ENCODE assay signal across 8 cellular contexts in genomic region chr6:35673299-35673666, GRCh38. TPM values are rescaled to one million over a fixed set of nuclear protein-coding genes. Genes with fewer than 3 reads are reported as not detected.
DNase-seq lines count a peak whose midpoint lies in the region; ATAC-seq and TF ChIP-seq lines count a peak whose summit lies in the region.
"Not testable (repeated sequence)": the region's sequence is repeated elsewhere in the genome, so short reads cannot be mapped to it uniquely, and the experiment has no call there.

No MANE protein-coding gene starts in this region.

- DNase-seq in CD8-positive, alpha-beta T cell; T-cell; activated T-cell treated with anti-CD3 and anti-CD28 coated beads, Interleukin-2, amount 50 U/mL, for 24 hours; activated naive CD8-positive, alpha-beta T cell treated with anti-CD3 and anti-CD28 coated beads for 36 hours; central memory CD8-positive, alpha-beta T cell (ENCODE audit: low spot score in 2 of 2); naive thymus-derived CD4-positive, alpha-beta T cell: not testable (repeated sequence)

- H3K9me3 ChIP-seq in CD8-positive, alpha-beta T cell (ENCODE audit: low read length); naive thymus-derived CD4-positive, alpha-beta T cell (ENCODE audit: control insufficient read depth in 2 of 3, low read length in 3 of 3): not testable (repeated sequence)

- TF ChIP-seq CTCF in CD8-positive, alpha-beta T cell (IDR thresholded peaks at IDR 0.05) = not testable (repeated sequence)

- not testable (repeated sequence) for H2AFZ ChIP-seq in ACC112 (ENCODE audit: low read length, unreplicated experiment)

- H3K4me3 ChIP-seq in ACC112 (ENCODE audit: low read depth, low read length); CD8-positive, alpha-beta T cell (ENCODE audit: low read depth, low read length); naive thymus-derived CD4-positive, alpha-beta T cell (ENCODE audit: low read length): not testable (repeated sequence)

- peaks cover 99% of the 10 kb centered on the region for H3K79me2 ChIP-seq in ACC112 (ENCODE audit: control insufficient read depth, insufficient read depth, low read length, unreplicated experiment)

- not testable (repeated sequence) for H3K9me3 Mint-ChIP-seq in CD8-positive, alpha-beta T cell; T-cell; activated T-cell treated with anti-CD3 and anti-CD28 coated beads, Interleukin-2, amount 50 U/mL, for 24 hours; activated naive CD8-positive, alpha-beta T cell treated with anti-CD3 and anti-CD28 coated beads for 36 hours; central memory CD8-positive, alpha-beta T cell; naive thymus-derived CD4-positive, alpha-beta T cell; stimulated activated memory B cell treated with anti-CD40 and anti-IgM and Interleukin-4, amounts not matched to agents 10 μg/mL and 1 μg/mL and 100 μg/mL, for 72 hours

- peaks cover 19% of the 10 kb centered on the region for H3K36me3 Mint-ChIP-seq in CD8-positive, alpha-beta T cell
- H3K36me3 Mint-ChIP-seq in T-cell; central memory CD8-positive, alpha-beta T cell (ENCODE audit: insufficient read depth); stimulated activated memory B cell treated with anti-CD40 and anti-IgM and Interleukin-4, amounts not matched to agents 10 μg/mL and 1 μg/mL and 100 μg/mL, for 72 hours: not testable (repeated sequence)
- H3K36me3 Mint-ChIP-seq in activated T-cell treated with anti-CD3 and anti-CD28 coated beads, Interleukin-2, amount 50 U/mL, for 24 hours (ENCODE audit: low read depth) = peaks cover 40% of the 10 kb centered on the region
- H3K36me3 Mint-ChIP-seq in activated naive CD8-positive, alpha-beta T cell treated with anti-CD3 and anti-CD28 coated beads for 36 hours = peaks cover 19% of the 10 kb centered on the region
- H3K36me3 Mint-ChIP-seq in naive thymus-derived CD4-positive, alpha-beta T cell = peaks cover 0 to 12% (median 8%) of the 10 kb centered on the region in 5 donors

- H3K27ac Mint-ChIP-seq in CD8-positive, alpha-beta T cell = peak overlapping the region; percentile 89
- H3K27ac Mint-ChIP-seq in T-cell = peak overlapping the region; percentile 83 to 93
- H3K27ac Mint-ChIP-seq in activated T-cell treated with anti-CD3 and anti-CD28 coated beads, Interleukin-2, amount 50 U/mL, for 24 hours = peak overlapping the region; percentile 60
- peak overlapping the region; percentile 11 for H3K27ac Mint-ChIP-seq in activated naive CD8-positive, alpha-beta T cell treated with anti-CD3 and anti-CD28 coated beads for 36 hours
- H3K27ac Mint-ChIP-seq in central memory CD8-positive, alpha-beta T cell (ENCODE audit: low read depth) = peak overlapping the region; percentile 56
- peak overlapping the region in 5 of 9 donors; percentile 75 to 90 (median 77) for H3K27ac Mint-ChIP-seq in naive thymus-derived CD4-positive, alpha-beta T cell
- peak overlapping the region; percentile 67 for H3K27ac Mint-ChIP-seq in stimulated activated memory B cell treated with anti-CD40 and anti-IgM and Interleukin-4, amounts not matched to agents 10 μg/mL and 1 μg/mL and 100 μg/mL, for 72 hours

- H3K27me3 ChIP-seq in ACC112 (ENCODE audit: insufficient read depth, low read length); CD8-positive, alpha-beta T cell (ENCODE audit: insufficient read depth, low read length); naive thymus-derived CD4-positive, alpha-beta T cell (ENCODE audit: control insufficient read depth in 2 of 2, insufficient read depth in 2 of 2, low read length in 2 of 2): not testable (repeated sequence)

- CTCF ChIA-PET in CD8-positive, alpha-beta T cell (lab: Charles Lee) = interaction anchor here (0.5 to 1.9 kb wide), 5 partner anchors 11 to 1347 kb away, joined by 3 to 11 read pairs (median 4); partner anchors contain the start of gene ARMC12
- CTCF ChIA-PET in T-cell (lab: Charles Lee) = interaction anchor here in 1 of 2 donors (1.0 to 2.6 kb wide), 3 partner anchors 8 to 64 kb away, joined by 3 to 15 read pairs (median 4); partner anchors contain the start of gene ARMC12
- CTCF ChIA-PET in naive thymus-derived CD4-positive, alpha-beta T cell (lab: Charles Lee) = interaction anchor here (0.9 to 1.3 kb wide), 2 partner anchors 10 to 46 kb away, joined by 4 to 7 read pairs; no protein-coding TSS in a partner anchor

- H3K4me1 Mint-ChIP-seq in CD8-positive, alpha-beta T cell (ENCODE audit: low read depth) = peaks cover 71% of the 10 kb centered on the region
- peaks cover 84 to 90% (median 85%) of the 10 kb centered on the region in 3 donors for H3K4me1 Mint-ChIP-seq in T-cell
- peaks cover 83% of the 10 kb centered on the region for H3K4me1 Mint-ChIP-seq in activated T-cell treated with anti-CD3 and anti-CD28 coated beads, Interleukin-2, amount 50 U/mL, for 24 hours (ENCODE audit: low read depth)
- H3K4me1 Mint-ChIP-seq in activated naive CD8-positive, alpha-beta T cell treated with anti-CD3 and anti-CD28 coated beads for 36 hours = peaks cover 72% of the 10 kb centered on the region
- H3K4me1 Mint-ChIP-seq in central memory CD8-positive, alpha-beta T cell = peaks cover 50% of the 10 kb centered on the region
- H3K4me1 Mint-ChIP-seq in naive thymus-derived CD4-positive, alpha-beta T cell = peaks cover 50 to 85% (median 70%) of the 10 kb centered on the region in 7 donors
- peaks cover 16% of the 10 kb centered on the region for H3K4me1 Mint-ChIP-seq in stimulated activated memory B cell treated with anti-CD40 and anti-IgM and Interleukin-4, amounts not matched to agents 10 μg/mL and 1 μg/mL and 100 μg/mL, for 72 hours

- not testable (repeated sequence) for ATAC-seq in CD8-positive, alpha-beta T cell; T-cell (replicated peaks in 1 of 4); central memory CD8-positive, alpha-beta T cell (replicated peaks; ENCODE audit: extremely low read depth, poor library complexity, severe bottlenecking); naive thymus-derived CD4-positive, alpha-beta T cell; stimulated activated memory B cell treated with anti-CD40 and anti-IgM and Interleukin-4, amounts not matched to agents 10 μg/mL and 1 μg/mL and 100 μg/mL, for 72 hours

- not testable (repeated sequence) for H3K27me3 Mint-ChIP-seq in CD8-positive, alpha-beta T cell (ENCODE audit: low read depth); T-cell; activated T-cell treated with anti-CD3 and anti-CD28 coated beads, Interleukin-2, amount 50 U/mL, for 24 hours; activated naive CD8-positive, alpha-beta T cell treated with anti-CD3 and anti-CD28 coated beads for 36 hours; central memory CD8-positive, alpha-beta T cell; naive thymus-derived CD4-positive, alpha-beta T cell; stimulated activated memory B cell treated with anti-CD40 and anti-IgM and Interleukin-4, amounts not matched to agents 10 μg/mL and 1 μg/mL and 100 μg/mL, for 72 hours

- H3K27ac ChIP-seq in ACC112 (ENCODE audit: low read depth, low read length) = 0 out of 2 replicates have a peak overlapping the region, but pooled peaks have one; percentile 2
- not testable (repeated sequence) for H3K27ac ChIP-seq in CD8-positive, alpha-beta T cell (ENCODE audit: low read depth, low read length); naive thymus-derived CD4-positive, alpha-beta T cell (ENCODE audit: low read depth, low read length)

- H3K36me3 ChIP-seq in ACC112 (ENCODE audit: insufficient read depth, low read length) = peaks cover 11% of the 10 kb centered on the region; the same call in 1 of the 2 replicates
- H3K36me3 ChIP-seq in CD8-positive, alpha-beta T cell (ENCODE audit: insufficient read depth, low read length); naive thymus-derived CD4-positive, alpha-beta T cell (ENCODE audit: control insufficient read depth in 2 of 3, insufficient read depth in 3 of 3, low read length in 3 of 3): not testable (repeated sequence)

- not testable (repeated sequence) for H3K4me3 Mint-ChIP-seq in CD8-positive, alpha-beta T cell; activated T-cell treated with anti-CD3 and anti-CD28 coated beads, Interleukin-2, amount 50 U/mL, for 24 hours; activated naive CD8-positive, alpha-beta T cell treated with anti-CD3 and anti-CD28 coated beads for 36 hours; central memory CD8-positive, alpha-beta T cell; stimulated activated memory B cell treated with anti-CD40 and anti-IgM and Interleukin-4, amounts not matched to agents 10 μg/mL and 1 μg/mL and 100 μg/mL, for 72 hours
- peak overlapping the region in 1 of 3 donors; percentile 40 for H3K4me3 Mint-ChIP-seq in T-cell
- peak overlapping the region in 7 of 10 donors; percentile 7 to 72 (median 32) for H3K4me3 Mint-ChIP-seq in naive thymus-derived CD4-positive, alpha-beta T cell

- intact Hi-C loops in CD8-positive, alpha-beta T cell (cut with DNase I, micrococcal nuclease); naive thymus-derived CD4-positive, alpha-beta T cell (cut with micrococcal nuclease): not testable (repeated sequence)

- peaks cover 62% of the 10 kb centered on the region for H3K4me1 ChIP-seq in ACC112 (ENCODE audit: control insufficient read depth, insufficient read depth, low read length, unreplicated experiment)
- peaks cover 79% of the 10 kb centered on the region for H3K4me1 ChIP-seq in CD8-positive, alpha-beta T cell (ENCODE audit: insufficient read depth, low read length)
- peaks cover 28 to 53% of the 10 kb centered on the region in 2 donors for H3K4me1 ChIP-seq in naive thymus-derived CD4-positive, alpha-beta T cell (ENCODE audit: control insufficient read depth in 2 of 2, insufficient read depth in 2 of 2, low read length in 2 of 2)

- POLR2A ChIA-PET in CD8-positive, alpha-beta T cell (lab: Charles Lee) = interaction anchor here (0.6 to 0.7 kb wide), 3 partner anchors 18 to 1199 kb away, joined by 3 to 5 read pairs (median 3); no protein-coding TSS in a partner anchor
- POLR2A ChIA-PET in T-cell (lab: Charles Lee) = interaction anchor here in 1 of 2 donors (0.6 to 1.3 kb wide), 2 partner anchors 9 to 14 kb away, joined by 3 to 4 read pairs; no protein-coding TSS in a partner anchor
- POLR2A ChIA-PET in naive thymus-derived CD4-positive, alpha-beta T cell (lab: Charles Lee) = interaction anchor here (0.8 to 3.1 kb wide), 9 partner anchors 9 to 63 kb away, joined by 3 to 20 read pairs (median 4); partner anchors contain the start of gene FKBP5

RNA-seq across cellular contexts. Expression of gene FKBP5, which starts 15.4 kb away (rescaled TPM):
- total RNA-seq in CD8-positive, alpha-beta T cell = 10 to 100 TPM; 25.7 to 27.1 TPM
- 100 to 1,000 TPM in 1 of 5 donors, 10 to 100 TPM in 4; 61.4 to 130 (median 63.9) TPM for total RNA-seq in T-cell
- total RNA-seq in activated naive CD8-positive, alpha-beta T cell treated with anti-CD3 and anti-CD28 coated beads for 36 hours = 100 to 1,000 TPM; 110 TPM
- total RNA-seq in naive thymus-derived CD4-positive, alpha-beta T cell = 10 to 100 TPM; 56.7 to 83.3 (median 79.4) TPM
- polyA plus RNA-seq in naive thymus-derived CD4-positive, alpha-beta T cell = 100 to 1,000 TPM; 101 to 324 TPM

Comparison
In these comparisons a context has a peak if more than half of its experiments do, and no peak if none do; other contexts are left out.
1. H3K27ac Mint-ChIP-seq: peak in every context shown above with its lines; median percentile 89 in CD8-positive, alpha-beta T cell; 88 in T-cell; 77 in naive thymus-derived CD4-positive, alpha-beta T cell; 67 in stimulated activated memory B cell treated with anti-CD40 and anti-IgM and Interleukin-4, amounts not matched to agents 10 μg/mL and 1 μg/mL and 100 μg/mL, for 72 hours; 60 in activated T-cell treated with anti-CD3 and anti-CD28 coated beads, Interleukin-2, amount 50 U/mL, for 24 hours; 56 in central memory CD8-positive, alpha-beta T cell; 11 in activated naive CD8-positive, alpha-beta T cell treated with anti-CD3 and anti-CD28 coated beads for 36 hours.